Comparison of ENCODE assay signal across 15 cellular contexts in the genomic region with DNA sequence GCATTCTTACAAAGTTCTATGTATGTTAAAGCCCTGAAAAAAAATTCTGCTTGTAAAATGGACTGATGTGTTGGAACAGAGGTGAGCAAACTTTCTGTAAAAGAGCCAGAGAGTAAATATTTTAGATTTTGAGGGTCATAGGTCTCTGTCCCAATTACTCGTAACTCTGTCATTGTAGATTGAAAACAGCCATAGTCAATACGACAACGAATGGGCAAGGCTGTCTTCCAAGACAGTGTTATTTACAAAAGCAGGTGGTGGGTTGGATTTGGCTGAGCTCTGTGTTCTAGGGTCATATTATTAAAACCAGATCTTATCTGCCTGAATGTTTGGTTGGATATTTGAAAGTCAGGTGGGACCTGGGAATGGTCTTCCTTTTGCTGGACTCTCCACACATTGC.
A peak's percentile ranks its signal among the peaks of the same experiment; 100 is the strongest.
DNase-seq lines count a peak whose midpoint lies in the region; ATAC-seq and TF ChIP-seq lines count a peak whose summit lies in the region.
"Had no signal": no experiment of that assay in that cellular context is flagged by ENCODE, and none has a peak within 500 bp of the region (broad histone marks: within the 10 kb centered on the region; RNA-seq: fewer than 3 reads in every experiment).

No MANE protein-coding gene starts in this region.

- H3K4me3 Mint-ChIP-seq in osteocyte (ENCODE audit: unreplicated experiment), result no peak overlapping the region
- H3K4me3 Mint-ChIP-seq: B cell; CD4-positive, CD25-positive, alpha-beta regulatory T cell had no signal

- no peak overlapping the region for H3K9ac ChIP-seq in rectal smooth muscle tissue (ENCODE audit: low read length)
- H3K9ac ChIP-seq: BLaER1 treated with 17β-estradiol and CSF1 and Interleukin-3, amounts not matched to agents 10 nM and 100 nM had no signal

- H3K27ac ChIP-seq in 22Rv1 (peak overlapping the region; percentile 23; the same call in 1 of the 2 replicates), right lobe of liver (peak overlapping the region in 2 of 3 donors; percentile 39 to 57), rectal smooth muscle tissue (ENCODE audit: low read depth, low read length) (peak overlapping the region; percentile 25)

- no peak for TF ChIP-seq CTCF in 22Rv1 (IDR thresholded peaks at IDR 0.05)
- TF ChIP-seq CTCF in LNCaP clone FGC (IDR thresholded peaks at IDR 0.05; ENCODE audit: control insufficient read depth, extremely low read depth, insufficient read depth), result no peak
- no peak for TF ChIP-seq CTCF in right lobe of liver (IDR thresholded peaks at IDR 0.05)
- no peak for TF ChIP-seq CTCF in osteocyte (IDR thresholded peaks at IDR 0.05)

- intact Hi-C loops in right lobe of liver (cut with DNase I), result no loop called here

- in situ Hi-C loops in HAP-1 (cut with MboI; ENCODE audit: low sequenced_read_pairs), result no loop called here

- H3K4me3 ChIP-seq in LNCaP clone FGC (ENCODE audit: low read depth, low read length) (no peak overlapping the region), right lobe of liver (no peak overlapping the region), rectal smooth muscle tissue (ENCODE audit: low read length) (no peak overlapping the region), HAP-1 (no peak overlapping the region)
- H3K4me3 ChIP-seq: BLaER1 treated with 17β-estradiol and CSF1 and Interleukin-3, amounts not matched to agents 10 nM and 100 nM; GM12878 had no signal

- WGBS in right lobe of liver (ENCODE audit: insufficient coverage, low coverage, low lambda C conversion rate, missing lambda C conversion rate), result 28% methylated on average over 3 of the region's 3 CpGs

- no peaks in the 10 kb centered on the region for H3K27me3 ChIP-seq in right lobe of liver
- H3K27me3 ChIP-seq in rectal smooth muscle tissue (ENCODE audit: control insufficient read depth, insufficient read depth, low read length), result no peaks in the 10 kb centered on the region
- H3K27me3 ChIP-seq in HAP-1 (ENCODE audit: low read depth), result no peaks in the 10 kb centered on the region
- H3K27me3 ChIP-seq: BLaER1 treated with 17β-estradiol and CSF1 and Interleukin-3, amounts not matched to agents 10 nM and 100 nM had no signal

- H3K36me3 ChIP-seq in right lobe of liver (no peaks in the 10 kb centered on the region), rectal smooth muscle tissue (ENCODE audit: control insufficient read depth, insufficient read depth, low read length) (no peaks in the 10 kb centered on the region), HAP-1 (replicated peaks) (no peaks in the 10 kb centered on the region)

- no peaks in the 10 kb centered on the region for H3K36me3 Mint-ChIP-seq in osteocyte (ENCODE audit: unreplicated experiment)
- H3K36me3 Mint-ChIP-seq: CD4-positive, CD25-positive, alpha-beta regulatory T cell had no signal

- peak; percentile 68 to 76 (median 72) for ATAC-seq in right lobe of liver
- ATAC-seq: GM12878 had no signal

- no peak overlapping the region for H3K27ac Mint-ChIP-seq in osteocyte (ENCODE audit: unreplicated experiment)
- H3K27ac Mint-ChIP-seq: B cell; CD4-positive, CD25-positive, alpha-beta regulatory T cell had no signal

- H3K27me3 Mint-ChIP-seq in osteocyte (ENCODE audit: unreplicated experiment), result peaks cover 33% of the 10 kb centered on the region

- no peak for TF ChIP-seq POLR2A in right lobe of liver (IDR thresholded peaks at IDR 0.05)

- DNase-seq in LNCaP clone FGC (ENCODE audit: low read depth) (peak; percentile 95), right lobe of liver (peak in 1 of 3 donors; percentile 75), NCI-H748 (lab: John Stamatoyannopoulos, UW; ENCODE audit: unreplicated experiment) (no peak), HAP-1 (ENCODE audit: low spot score in 2 of 2) (no peak), osteocyte (ENCODE audit: extremely low spot score, unreplicated experiment) (no peak)
- DNase-seq: Caco-2; CD4-positive, CD25-positive, alpha-beta regulatory T cell; DMS79 treated with DMSO at 0.1 percent for 48 hours; GOT3; H7 had no signal

- peaks cover 0 to 36% (median 17%) of the 10 kb centered on the region in 4 donors for H3K4me1 ChIP-seq in right lobe of liver
- peaks cover 16% of the 10 kb centered on the region for H3K4me1 ChIP-seq in rectal smooth muscle tissue (ENCODE audit: control insufficient read depth, insufficient read depth, low read length)
- H3K4me1 ChIP-seq in HAP-1, result no peaks in the 10 kb centered on the region
- H3K4me1 ChIP-seq: Caco-2 had no signal

- peaks cover 5% of the 10 kb centered on the region for H3K9me3 Mint-ChIP-seq in osteocyte (ENCODE audit: unreplicated experiment)

- H3K9me3 ChIP-seq in right lobe of liver (no peaks in the 10 kb centered on the region), HAP-1 (no peaks in the 10 kb centered on the region)

- H3K4me1 Mint-ChIP-seq in osteocyte (ENCODE audit: unreplicated experiment), result no peaks in the 10 kb centered on the region
